20 cellular contexts compared by ENCODE assay signal in genomic region chr2:86285981-86286380, GRCh38. TPM values are rescaled to one million over a fixed set of nuclear protein-coding genes. Genes with fewer than 3 reads are reported as not detected.
"Had no signal": no experiment of that assay in that cellular context is flagged by ENCODE, and none has a peak within 500 bp of the region (broad histone marks: within the 10 kb centered on the region; RNA-seq: fewer than 3 reads in every experiment).

No MANE protein-coding gene starts in this region.

- H3K27ac ChIP-seq: esophagus squamous epithelium, suprapubic skin, transverse colon, vagina had no signal

- H3K4me1 ChIP-seq: suprapubic skin, vagina had no signal

- ATAC-seq: effector memory CD8-positive, alpha-beta T cell; naive thymus-derived CD8-positive, alpha-beta T cell; sciatic nerve; stimulated activated memory B cell treated with anti-CD40 and anti-IgM and Interleukin-4, amounts not matched to agents 10 μg/mL and 1 μg/mL and 100 μg/mL, for 72 hours had no signal

- H3K36me3 Mint-ChIP-seq: naive thymus-derived CD8-positive, alpha-beta T cell; stimulated activated memory B cell treated with anti-CD40 and anti-IgM and Interleukin-4, amounts not matched to agents 10 μg/mL and 1 μg/mL and 100 μg/mL, for 72 hours had no signal

- H3K9me3 ChIP-seq: esophagus squamous epithelium, suprapubic skin, transverse colon, vagina had no signal

- H3K27ac Mint-ChIP-seq: effector memory CD8-positive, alpha-beta T cell; stimulated activated memory B cell treated with anti-CD40 and anti-IgM and Interleukin-4, amounts not matched to agents 10 μg/mL and 1 μg/mL and 100 μg/mL, for 72 hours; stimulated activated naive CD8-positive, alpha-beta T cell treated with anti-CD3 and anti-CD28 coated beads, Interleukin-15, Interleukin-2, amounts not matched to agents 100 ng/mL and 50 ng/mL, for 24 hours had no signal

- H3K4me1 Mint-ChIP-seq: naive thymus-derived CD8-positive, alpha-beta T cell; stimulated activated memory B cell treated with anti-CD40 and anti-IgM and Interleukin-4, amounts not matched to agents 10 μg/mL and 1 μg/mL and 100 μg/mL, for 72 hours had no signal

- H3K27me3 ChIP-seq: esophagus squamous epithelium, suprapubic skin, transverse colon, vagina had no signal

- H3K4me3 ChIP-seq: esophagus squamous epithelium, smooth muscle cell, suprapubic skin, transverse colon, vagina had no signal

- DNase-seq: caudate nucleus; cerebellar nuclear complex; cortex of kidney; effector memory CD8-positive, alpha-beta T cell; erythroblast; esophagus squamous epithelium; foreskin melanocyte; mesenchymal stem cell; naive thymus-derived CD8-positive, alpha-beta T cell; retina; stimulated activated CD4-positive, alpha-beta T cell treated with anti-CD3 and anti-CD28 coated beads, Interleukin-12 subunit alpha, Interleukin-12 subunit beta, amount 100 ng/mL, for 4 hours; stimulated activated CD4-positive, alpha-beta T cell treated with anti-CD3 and anti-CD28 coated beads, Interleukin-2, amount 100 ng/mL, for 24 hours; stimulated activated CD4-positive, alpha-beta T cell treated with anti-CD3 and anti-CD28 coated beads, Interleukin-4, amount 100 ng/mL, for 24 hours; transverse colon had no signal

- H3K4me3 Mint-ChIP-seq: effector memory CD8-positive, alpha-beta T cell; naive thymus-derived CD8-positive, alpha-beta T cell; stimulated activated memory B cell treated with anti-CD40 and anti-IgM and Interleukin-4, amounts not matched to agents 10 μg/mL and 1 μg/mL and 100 μg/mL, for 72 hours; stimulated activated naive CD8-positive, alpha-beta T cell treated with anti-CD3 and anti-CD28 coated beads, Interleukin-15, Interleukin-2, amounts not matched to agents 100 ng/mL and 50 ng/mL, for 24 hours had no signal

- H3K36me3 ChIP-seq: esophagus squamous epithelium, suprapubic skin, transverse colon, vagina had no signal

- H3K9me3 Mint-ChIP-seq: effector memory CD8-positive, alpha-beta T cell; naive thymus-derived CD8-positive, alpha-beta T cell; stimulated activated memory B cell treated with anti-CD40 and anti-IgM and Interleukin-4, amounts not matched to agents 10 μg/mL and 1 μg/mL and 100 μg/mL, for 72 hours; stimulated activated naive CD8-positive, alpha-beta T cell treated with anti-CD3 and anti-CD28 coated beads, Interleukin-15, Interleukin-2, amounts not matched to agents 100 ng/mL and 50 ng/mL, for 24 hours had no signal

RNA-seq across cellular contexts. Expression of gene REEP1, which starts 51.4 kb away (rescaled TPM):
- total RNA-seq: smooth muscle cell had no signal
- polyA plus RNA-seq: naive thymus-derived CD8-positive, alpha-beta T cell; smooth muscle cell had no signal
